ENCODE assay signal across 8 cellular contexts in the genomic region with DNA sequence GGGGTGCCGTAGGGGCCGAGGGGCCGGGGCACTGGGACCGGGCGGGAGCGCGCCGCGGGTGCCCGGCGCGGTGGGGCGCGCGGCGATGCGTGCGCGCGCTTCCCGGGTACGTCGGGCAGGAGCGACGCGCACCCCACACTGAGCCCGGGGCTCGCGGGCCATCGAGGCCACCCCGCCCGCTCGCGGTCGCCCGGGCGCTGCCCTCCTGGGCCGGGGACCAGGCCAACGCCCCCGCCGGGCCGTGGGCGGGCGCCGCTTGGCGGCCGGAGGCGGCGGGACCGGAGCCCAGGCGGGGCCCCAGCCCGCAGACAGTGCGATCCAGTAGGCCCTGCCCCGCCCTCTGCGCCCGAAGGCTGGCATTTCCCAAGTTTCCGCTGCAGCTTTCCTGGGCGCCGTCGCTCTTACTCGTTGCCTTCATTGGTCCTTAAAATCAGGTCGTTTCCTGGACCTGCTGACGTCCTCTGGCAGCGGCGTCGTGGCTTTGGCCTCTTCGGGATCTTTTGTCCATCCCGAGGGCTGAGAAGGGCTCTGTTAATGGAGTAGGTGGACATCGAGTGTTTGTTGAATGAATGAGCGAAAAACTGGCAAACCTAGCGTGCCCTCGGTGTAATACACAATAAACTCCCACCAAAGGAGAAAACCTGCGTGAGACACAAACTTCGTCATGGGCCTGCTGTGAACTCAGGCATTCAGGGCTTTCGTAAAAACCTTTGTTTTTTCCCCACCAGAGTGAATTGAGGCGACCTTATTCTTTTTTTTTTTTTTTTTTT. TPM values are rescaled to one million over a fixed set of nuclear protein-coding genes. Genes with fewer than 3 reads are reported as not detected.
A peak's percentile ranks its signal among the peaks of the same experiment; 100 is the strongest.
DNase-seq lines count a peak whose midpoint lies in the region; ATAC-seq and TF ChIP-seq lines count a peak whose summit lies in the region.

No MANE protein-coding gene starts in this region.

- intact Hi-C loops in activated naive CD4-positive, alpha-beta T cell treated with anti-CD3 and anti-CD28 coated beads for 36 hours (cut with micrococcal nuclease), result loop anchor here (5.0 kb wide), 1 partner anchor 294 kb away; a partner anchor contains a TSS
- intact Hi-C loops in lower leg skin (cut with DNase I; ENCODE audit: low total_unique reads), result no loop called here

- peak; percentile 50 to 70 (median 64) for ATAC-seq in T-cell (replicated peaks in 1 of 4)

- H3K27ac Mint-ChIP-seq in activated naive CD4-positive, alpha-beta T cell treated with anti-CD3 and anti-CD28 coated beads for 36 hours, result no peak overlapping the region
- H3K27ac Mint-ChIP-seq in T-cell, result peak overlapping the region; percentile 25 to 66

- H3K36me3 Mint-ChIP-seq in activated naive CD4-positive, alpha-beta T cell treated with anti-CD3 and anti-CD28 coated beads for 36 hours (ENCODE audit: low read depth), result no peaks in the 10 kb centered on the region
- H3K36me3 Mint-ChIP-seq in T-cell, result no peaks in the 10 kb centered on the region

- H3K27ac ChIP-seq in effector memory CD4-positive, alpha-beta T cell (ENCODE audit: insufficient read depth, low read length, poor library complexity, severe bottlenecking), result no peak overlapping the region
- H3K27ac ChIP-seq in thymus (ENCODE audit: low read depth), result peak overlapping the region; percentile 74

- CTCF ChIA-PET in activated naive CD4-positive, alpha-beta T cell treated with anti-CD3 and anti-CD28 coated beads for 36 hours (lab: Charles Lee), result no interaction called here
- CTCF ChIA-PET in T-cell (lab: Charles Lee), result interaction anchor here (0.6 to 1.1 kb wide), 2 partner anchors 16 to 18 kb away, joined by 3 read pairs; no protein-coding TSS in a partner anchor

- no peaks in the 10 kb centered on the region for H3K9me3 Mint-ChIP-seq in activated naive CD4-positive, alpha-beta T cell treated with anti-CD3 and anti-CD28 coated beads for 36 hours
- peaks cover 0 to 9% (median 0%) of the 10 kb centered on the region in 3 donors for H3K9me3 Mint-ChIP-seq in T-cell

- H3K27me3 Mint-ChIP-seq in activated naive CD4-positive, alpha-beta T cell treated with anti-CD3 and anti-CD28 coated beads for 36 hours (ENCODE audit: low read depth), result peaks cover 8% of the 10 kb centered on the region
- H3K27me3 Mint-ChIP-seq in T-cell, result peaks cover 19 to 34% of the 10 kb centered on the region in 2 donors

- H3K4me3 Mint-ChIP-seq in activated naive CD4-positive, alpha-beta T cell treated with anti-CD3 and anti-CD28 coated beads for 36 hours, result peak overlapping the region; percentile 71
- peak overlapping the region; percentile 70 to 78 (median 77) for H3K4me3 Mint-ChIP-seq in T-cell

- no peak for DNase-seq in activated naive CD4-positive, alpha-beta T cell treated with anti-CD3 and anti-CD28 coated beads for 36 hours
- no peak for DNase-seq in activated naive CD4-positive, alpha-beta T cell treated with anti-CD3 and anti-CD28 coated beads, Interleukin-2, amount 50 U/mL, for 16 hours
- DNase-seq in T-cell (peak in 4 of 34 experiments; percentile 2 to 15 (median 8)), lower leg skin (ENCODE audit: low spot score in 2 of 2) (peak; percentile 59 to 93), NCI-H446 treated with DMSO at 0.1 percent for 48 hours (lab: John Stamatoyannopoulos, UW) (no peak), superior temporal gyrus (ENCODE audit: extremely low spot score) (no peak)
- DNase-seq in effector memory CD4-positive, alpha-beta T cell, result no peak

- H3K36me3 ChIP-seq in effector memory CD4-positive, alpha-beta T cell (ENCODE audit: control insufficient read depth, insufficient read depth, low read length), result no peaks in the 10 kb centered on the region
- H3K36me3 ChIP-seq in thymus (ENCODE audit: control insufficient read depth, insufficient read depth), result no peaks in the 10 kb centered on the region

- no peaks in the 10 kb centered on the region for H3K27me3 ChIP-seq in effector memory CD4-positive, alpha-beta T cell (replicated peaks; ENCODE audit: control insufficient read depth, insufficient read depth, low read length, poor library complexity, severe bottlenecking)
- H3K27me3 ChIP-seq in thymus (ENCODE audit: control insufficient read depth, insufficient read depth), result peaks cover 34% of the 10 kb centered on the region

- no peak for TF ChIP-seq CTCF in lower leg skin (IDR thresholded peaks at IDR 0.05)

- no peak for TF ChIP-seq POLR2A in lower leg skin (IDR thresholded peaks at IDR 0.05)

- POLR2A ChIA-PET in T-cell (lab: Charles Lee), result no interaction called here

- H3K4me1 Mint-ChIP-seq in activated naive CD4-positive, alpha-beta T cell treated with anti-CD3 and anti-CD28 coated beads for 36 hours (ENCODE audit: low read depth), result peaks cover 10% of the 10 kb centered on the region
- peaks cover 11 to 15% (median 13%) of the 10 kb centered on the region in 3 donors for H3K4me1 Mint-ChIP-seq in T-cell

- WGBS in lower leg skin, 2 donors, result 2 to 9% methylated on average over 21 to 38 of the region's 76 CpGs
- WGBS in thymus, result 9% methylated on average over 76 of the region's 76 CpGs

- H3K4me3 ChIP-seq in effector memory CD4-positive, alpha-beta T cell (ENCODE audit: insufficient read depth, low read depth, low read length, poor library complexity, severe bottlenecking), result peak overlapping the region; percentile 56
- H3K4me3 ChIP-seq in lower leg skin (ENCODE audit: low read depth, poor library complexity, severe bottlenecking) (peak overlapping the region; percentile 74), thymus (ENCODE audit: low read length) (peak overlapping the region; percentile 36)

- H3K9me3 ChIP-seq in effector memory CD4-positive, alpha-beta T cell (ENCODE audit: control insufficient read depth, low read length), result no peaks in the 10 kb centered on the region
- H3K9me3 ChIP-seq in thymus (ENCODE audit: control insufficient read depth), result no peaks in the 10 kb centered on the region

- H3K4me1 ChIP-seq in effector memory CD4-positive, alpha-beta T cell (ENCODE audit: control insufficient read depth, insufficient read depth, low read length, poor library complexity, severe bottlenecking), result peaks cover 5% of the 10 kb centered on the region
- no peaks in the 10 kb centered on the region for H3K4me1 ChIP-seq in thymus (ENCODE audit: control insufficient read depth, insufficient read depth, low read length)

RNA-seq across cellular contexts. Expression of a gene that starts 0.6 kb away (rescaled TPM):
- total RNA-seq in activated naive CD4-positive, alpha-beta T cell treated with anti-CD3 and anti-CD28 coated beads for 36 hours, result under 1 TPM; 0.22 to 0.38 TPM
- total RNA-seq in T-cell, result under 1 TPM; 0.41 to 0.93 (median 0.75) TPM
- 10 to 100 TPM in 3 of 4 donors, 1 to 10 TPM in 1; 10.0 to 25.0 (median 14.2) TPM for total RNA-seq in lower leg skin
- polyA plus RNA-seq in thymus, result 7.8 TPM

Comparison
In these comparisons a context has a peak if more than half of its experiments do, and no peak if none do; other contexts are left out.
1. DNase-seq: peak in lower leg skin (2 of 2); none in activated naive CD4-positive, alpha-beta T cell treated with anti-CD3 and anti-CD28 coated beads for 36 hours (single experiment), activated naive CD4-positive, alpha-beta T cell treated with anti-CD3 and anti-CD28 coated beads, Interleukin-2, amount 50 U/mL, for 16 hours (single experiment), effector memory CD4-positive, alpha-beta T cell (0 of 3), NCI-H446 treated with DMSO at 0.1 percent for 48 hours (single experiment) and superior temporal gyrus (single experiment).
2. RNA of a gene that starts 0.6 kb away (total RNA-seq): 10.0 to 25.0 TPM in lower leg skin; 0.41 to 0.93 TPM in T-cell and 0.22 to 0.38 TPM in activated naive CD4-positive, alpha-beta T cell treated with anti-CD3 and anti-CD28 coated beads for 36 hours; every median in the first group is over 4 times any median in the second.
3. Peak in every context shown above with its lines, with median percentiles within 50 percentile points of each other: H3K4me3 ChIP-seq.